In the genomic region with DNA sequence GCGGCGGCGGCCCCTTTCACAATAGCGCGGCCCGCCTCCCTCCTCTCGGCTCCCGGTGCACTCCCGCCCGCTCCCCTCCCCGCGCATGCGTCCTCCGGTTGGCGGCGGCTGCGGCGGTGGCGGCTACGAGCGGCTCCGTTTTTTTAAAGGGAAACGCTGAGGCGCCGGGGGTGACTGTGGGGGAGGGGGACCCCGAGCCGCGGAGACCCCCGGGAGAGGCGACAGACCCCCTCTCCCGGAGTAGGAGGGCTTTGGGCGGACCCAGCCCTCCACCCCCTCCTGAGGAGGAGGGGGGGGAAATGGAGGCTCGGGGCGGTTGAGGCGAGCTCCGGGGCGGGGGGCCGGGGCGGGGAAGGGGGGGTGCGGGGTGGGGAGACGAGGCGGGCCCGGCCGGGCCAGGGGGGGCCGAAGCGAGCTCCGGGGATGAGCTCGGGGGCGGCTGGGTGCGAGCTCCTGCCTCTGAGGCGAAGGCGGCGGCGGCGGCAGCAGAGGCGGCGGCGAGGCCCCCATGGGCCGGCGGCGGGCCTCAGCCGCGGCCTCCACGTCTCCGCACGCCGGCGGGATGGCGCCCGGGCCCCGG, we compare ENCODE assay signal across 8 cellular contexts. TPM values are rescaled to one million over a fixed set of nuclear protein-coding genes. Genes with fewer than 3 reads are reported as not detected.
DNase-seq lines count a peak whose midpoint lies in the region; ATAC-seq and TF ChIP-seq lines count a peak whose summit lies in the region.

A gene with protein sequence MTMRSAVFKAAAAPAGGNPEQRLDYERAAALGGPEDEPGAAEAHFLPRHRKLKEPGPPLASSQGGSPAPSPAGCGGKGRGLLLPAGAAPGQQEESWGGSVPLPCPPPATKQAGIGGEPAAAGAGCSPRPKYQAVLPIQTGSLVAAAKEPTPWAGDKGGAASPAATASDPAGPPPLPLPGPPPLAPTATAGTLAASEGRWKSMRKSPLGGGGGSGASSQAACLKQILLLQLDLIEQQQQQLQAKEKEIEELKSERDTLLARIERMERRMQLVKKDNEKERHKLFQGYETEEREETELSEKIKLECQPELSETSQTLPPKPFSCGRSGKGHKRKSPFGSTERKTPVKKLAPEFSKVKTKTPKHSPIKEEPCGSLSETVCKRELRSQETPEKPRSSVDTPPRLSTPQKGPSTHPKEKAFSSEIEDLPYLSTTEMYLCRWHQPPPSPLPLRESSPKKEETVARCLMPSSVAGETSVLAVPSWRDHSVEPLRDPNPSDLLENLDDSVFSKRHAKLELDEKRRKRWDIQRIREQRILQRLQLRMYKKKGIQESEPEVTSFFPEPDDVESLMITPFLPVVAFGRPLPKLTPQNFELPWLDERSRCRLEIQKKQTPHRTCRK (plus strand): TSS at position 86 of the 580 bp plus-strand sequence. CDS start 642 bp downstream, outside the sequence.

- peak; percentile 54 for ATAC-seq in GM21723 (IDR thresholded peaks at IDR 0.05; ENCODE audit: unreplicated experiment)

- H3K4ac ChIP-seq in trophoblast cell (ENCODE audit: low read depth, low read length), result peak within 1 kb of the TSS; percentile 98

- H4K91ac ChIP-seq in trophoblast cell (ENCODE audit: low read depth, low read length), result peak within 1 kb of the TSS; percentile 99

- H2BK120ac ChIP-seq in trophoblast cell (ENCODE audit: insufficient read depth, low read length, poor library complexity), result peak within 1 kb of the TSS; percentile 94

- no peak within 1 kb of the TSS for H3K23ac ChIP-seq in trophoblast cell (ENCODE audit: low read length)

- H4K12ac ChIP-seq in trophoblast cell (ENCODE audit: low read depth, low read length), result peak within 1 kb of the TSS; percentile 97

- peaks cover 25% of the 10 kb centered on the region for H3K79me2 ChIP-seq in trophoblast cell (ENCODE audit: control insufficient read depth, insufficient read depth, low read length, poor library complexity)

- peaks cover 24% of the 10 kb centered on the region for H3K79me1 ChIP-seq in trophoblast cell (ENCODE audit: low read length)

- TF ChIP-seq CTCF in adrenal gland (IDR thresholded peaks at IDR 0.05) (no peak), thyroid gland (IDR thresholded peaks at IDR 0.05) (no peak)

- peak within 1 kb of the TSS; percentile 76 to 97 (median 93) for H3K27ac ChIP-seq in adrenal gland
- H3K27ac ChIP-seq in trophoblast cell (ENCODE audit: low read depth, low read length), result peak within 1 kb of the TSS; percentile 94
- H3K27ac ChIP-seq in thyroid gland, result peak within 1 kb of the TSS; percentile 87 to 97 (median 97)

- H3K4me1 ChIP-seq in adrenal gland (replicated peaks in 1 of 2), result peaks cover 19 to 33% of the 10 kb centered on the region in 2 donors
- peaks cover 7 to 10% of the 10 kb centered on the region in 2 experiments for H3K4me1 ChIP-seq in trophoblast cell (ENCODE audit: control insufficient read depth in 1 of 2, insufficient read depth in 2 of 2, low read length in 2 of 2)
- peaks cover 14 to 15% of the 10 kb centered on the region in 2 donors for H3K4me1 ChIP-seq in thyroid gland

- peak within 1 kb of the TSS; percentile 99 for H2BK5ac ChIP-seq in trophoblast cell (ENCODE audit: low read depth, low read length, poor library complexity)

- TF ChIP-seq POLR2A in adrenal gland (IDR thresholded peaks at IDR 0.05) (peak in 1 of 2 donors; percentile 56), thyroid gland (IDR thresholded peaks at IDR 0.05) (peak; percentile 36 to 70)

- peak within 1 kb of the TSS; percentile 96 for H3K18ac ChIP-seq in trophoblast cell (ENCODE audit: low read length)

- H3K9me3 ChIP-seq in adrenal gland (replicated peaks in 1 of 3) (no peaks in the 10 kb centered on the region), trophoblast cell (ENCODE audit: insufficient read depth, low read depth, low read length) (no peaks in the 10 kb centered on the region), thyroid gland (no peaks in the 10 kb centered on the region)

- H2AFZ ChIP-seq in trophoblast cell (ENCODE audit: insufficient read depth, low read length, poor library complexity), result peak within 1 kb of the TSS; percentile 81

- H3K14ac ChIP-seq in trophoblast cell (ENCODE audit: low read length), result peak within 1 kb of the TSS; percentile 100

- peak within 1 kb of the TSS; percentile 63 for H2BK12ac ChIP-seq in trophoblast cell (ENCODE audit: low read length)

- peak; percentile 76 for DNase-seq in COLO668 (lab: John Stamatoyannopoulos, UW; ENCODE audit: unreplicated experiment)
- peak; percentile 61 for DNase-seq in MV-4-11 (lab: John Stamatoyannopoulos, UW)
- DNase-seq in T-helper 1 cell, result peak; percentile 73 to 85 (median 80)
- DNase-seq in adrenal gland, result peak; percentile 85 to 92 (median 90)
- DNase-seq in cardiac septum (ENCODE audit: low spot score), result peak; percentile 96
- DNase-seq in trophoblast cell, result peak; percentile 53 to 79
- DNase-seq in thyroid gland, result peak; percentile 87 to 88

- H2AK5ac ChIP-seq in trophoblast cell (ENCODE audit: low read length), result peak within 1 kb of the TSS; percentile 98

- H3K27me3 ChIP-seq in adrenal gland (no peaks in the 10 kb centered on the region), trophoblast cell (ENCODE audit: insufficient read depth, low read length) (no peaks in the 10 kb centered on the region), thyroid gland (no peaks in the 10 kb centered on the region)

- H4K8ac ChIP-seq in trophoblast cell (ENCODE audit: low read depth, low read length), result peak within 1 kb of the TSS; percentile 96

- peak within 1 kb of the TSS; percentile 94 for H3K4me2 ChIP-seq in trophoblast cell (ENCODE audit: low read length)

- peaks cover 0 to 15% of the 10 kb centered on the region in 2 donors for H3K36me3 ChIP-seq in adrenal gland (replicated peaks in 1 of 2)
- peaks cover 6 to 7% of the 10 kb centered on the region in 2 experiments for H3K36me3 ChIP-seq in trophoblast cell (ENCODE audit: control insufficient read depth in 1 of 2, insufficient read depth in 2 of 2, low read length in 2 of 2)
- peaks cover 5 to 8% of the 10 kb centered on the region in 2 donors for H3K36me3 ChIP-seq in thyroid gland

- H3K4me3 ChIP-seq in adrenal gland, result peak within 1 kb of the TSS; percentile 70 to 99 (median 92)
- peak within 1 kb of the TSS; percentile 93 for H3K4me3 ChIP-seq in trophoblast cell (ENCODE audit: low read depth, low read length)
- H3K4me3 ChIP-seq in thyroid gland (replicated peaks in 1 of 3), result peak within 1 kb of the TSS; percentile 75 to 99 (median 86)

- WGBS in adrenal gland, 4 donors, result 1 to 7% (median 1%) methylated on average over 3 to 61 of the region's 71 CpGs
- no CpG with 5 or more reads among the region's 71 CpGs for WGBS in trophoblast cell (ENCODE audit: extremely low coverage, insufficient coverage, insufficient read length)
- WGBS in thyroid gland, 2 donors, result 0% methylated on average over 2 of the region's 71 CpGs

- intact Hi-C loops in adrenal gland (cut with DNase I), result loop anchor here in 1 of 2 donors (5.0 kb wide), 1 partner anchor 45 kb away; no protein-coding TSS in a partner anchor
- intact Hi-C loops in cardiac septum (cut with DNase I), result loop anchor here (5.0 kb wide), 1 partner anchor 165 kb away; a partner anchor contains a TSS
- intact Hi-C loops in thyroid gland (cut with DNase I), result loop anchor here (5.0 kb wide), 1 partner anchor 45 kb away; no protein-coding TSS in a partner anchor

- peak within 1 kb of the TSS; percentile 96 for H3K9ac ChIP-seq in trophoblast cell (ENCODE audit: low read length)

RNA-seq across cellular contexts. Expression of the gene that starts here (rescaled TPM):
- total RNA-seq in adrenal gland (100 to 1,000 TPM in 1 of 8 donors, 10 to 100 TPM in 7; 47.8 to 100 (median 69.1) TPM), cardiac septum (53.7 TPM), thyroid gland (100 to 1,000 TPM in 1 of 4 donors, 10 to 100 TPM in 3; 69.9 to 101 (median 80.4) TPM)
- polyA plus RNA-seq in adrenal gland, result 100 to 1,000 TPM in 2 of 3 donors, 10 to 100 TPM in 1; 74.2 to 143 (median 128) TPM
- 52.5 and 54.4 TPM in 2 replicates for polyA plus RNA-seq in trophoblast cell (2013)

Comparison
In these comparisons a context has a peak if more than half of its experiments do, and no peak if none do; other contexts are left out.
1. Peak in every context shown above with its lines: DNase-seq, ATAC-seq, H3K4me3 ChIP-seq and H3K27ac ChIP-seq.